In genomic region chr6:120996340-120996739, GRCh38 we compare ENCODE assay signal across 29 cellular contexts.
"Had no signal": no experiment of that assay in that cellular context is flagged by ENCODE, and none has a peak within 500 bp of the region (broad histone marks: within the 10 kb centered on the region; RNA-seq: fewer than 3 reads in every experiment).

No MANE protein-coding gene starts in this region.

- H3K27ac ChIP-seq: colonic mucosa, coronary artery, dorsolateral prefrontal cortex, epithelial cell of prostate, esophagus muscularis mucosa, esophagus squamous epithelium, foreskin keratinocyte, gastrocnemius medialis, gastroesophageal sphincter, heart left ventricle, heart right ventricle had no signal

- H3K27me3 Mint-ChIP-seq: dendritic cell treated with granulocyte-macrophage colony-stimulating factor and Interleukin-4, amounts not matched to agents 40 ng/mL and 50 ng/mL, for 4 days; effector memory CD8-positive, alpha-beta T cell had no signal

- H3K9me3 ChIP-seq: colonic mucosa, esophagus muscularis mucosa, esophagus squamous epithelium, gastrocnemius medialis, gastroesophageal sphincter had no signal

- H3K27me3 ChIP-seq: colonic mucosa, esophagus muscularis mucosa, esophagus squamous epithelium, foreskin keratinocyte, gastrocnemius medialis, gastroesophageal sphincter had no signal

- H3K4me3 ChIP-seq: colonic mucosa, coronary artery, dorsolateral prefrontal cortex, esophagus muscularis mucosa, esophagus squamous epithelium, gastrocnemius medialis, gastroesophageal sphincter, heart left ventricle, heart right ventricle had no signal

- DNase-seq: colonic mucosa; cortex of kidney; dermis blood vessel endothelial cell; dorsolateral prefrontal cortex; effector CD4-positive, alpha-beta T cell; effector CD8-positive, alpha-beta T cell; effector memory CD4-positive, alpha-beta T cell; effector memory CD8-positive, alpha-beta T cell; endodermal cell; erythroblast; esophagus squamous epithelium; foreskin fibroblast; foreskin keratinocyte; foreskin melanocyte; gastrocnemius medialis; glutamatergic neuron; head of caudate nucleus; heart left ventricle; heart right ventricle had no signal

- H3K4me1 ChIP-seq: colonic mucosa, esophagus muscularis mucosa, esophagus squamous epithelium, foreskin keratinocyte, gastrocnemius medialis, heart left ventricle, heart right ventricle had no signal

- H3K4me3 Mint-ChIP-seq: dendritic cell treated with granulocyte-macrophage colony-stimulating factor and Interleukin-4, amounts not matched to agents 40 ng/mL and 50 ng/mL, for 4 days; effector memory CD8-positive, alpha-beta T cell; endodermal cell had no signal

- ATAC-seq: effector memory CD8-positive, alpha-beta T cell; esophagus mucosa; foreskin keratinocyte; gastrocnemius medialis; gastroesophageal sphincter; heart left ventricle; heart right ventricle had no signal

- FAIRE-seq: colon, endometrium, endothelial cell of umbilical vein, frontal cortex had no signal

- H3K36me3 ChIP-seq: colonic mucosa, esophagus muscularis mucosa, esophagus squamous epithelium, gastrocnemius medialis, gastroesophageal sphincter, heart left ventricle, heart right ventricle had no signal

- H3K27ac Mint-ChIP-seq: dendritic cell treated with granulocyte-macrophage colony-stimulating factor and Interleukin-4, amounts not matched to agents 40 ng/mL and 50 ng/mL, for 4 days; effector memory CD8-positive, alpha-beta T cell; endodermal cell had no signal

- H3K9me3 Mint-ChIP-seq: dendritic cell treated with granulocyte-macrophage colony-stimulating factor and Interleukin-4, amounts not matched to agents 40 ng/mL and 50 ng/mL, for 4 days; endodermal cell had no signal
